8 cellular contexts compared by ENCODE assay signal in genomic region chr2:27663463-27664244, GRCh38. TPM values are rescaled to one million over a fixed set of nuclear protein-coding genes. Genes with fewer than 3 reads are reported as not detected.
A peak's percentile ranks its signal among the peaks of the same experiment; 100 is the strongest.
DNase-seq lines count a peak whose midpoint lies in the region; ATAC-seq and TF ChIP-seq lines count a peak whose summit lies in the region.

SLC4A1AP (plus strand) TSS chr2:27663889; CDS start chr2:27663915, 26 bp downstream.
SUPT7L (minus strand) TSS chr2:27663614; CDS start chr2:27662192, 1,422 bp downstream.

- intact Hi-C loops in left colon (cut with DNase I, micrococcal nuclease) = no loop called here

- ATAC-seq in GM19043 (IDR thresholded peaks at IDR 0.05; ENCODE audit: low read depth, unreplicated experiment) = peak; percentile 63
- ATAC-seq in HG03439 (IDR thresholded peaks at IDR 0.05; ENCODE audit: unreplicated experiment) = peak; percentile 74
- ATAC-seq in left colon = peak; percentile 85

- peak; percentile 69 for DNase-seq in AG09319 (ENCODE audit: extremely low read depth, low read depth)
- DNase-seq in NCI-H524 (lab: John Stamatoyannopoulos, UW) = peak; percentile 92 to 94
- DNase-seq in activated CD4-positive, alpha-beta T cell treated with anti-CD3 and anti-CD28 coated beads for 48 hours = peak; percentile 78
- DNase-seq in cortex of kidney (lab: John Stamatoyannopoulos, UW) = peak; percentile 23
- peak; percentile 41 to 75 for DNase-seq in left colon
- peak; percentile 71 for DNase-seq in stimulated activated CD4-positive, alpha-beta T cell treated with anti-CD3 and anti-CD28 coated beads, Interleukin-1b, Interleukin-23, amount 100 ng/mL, for 48 hours

- TF ChIP-seq CTCF in AG09319 (IDR thresholded peaks at IDR 0.05; ENCODE audit: low read depth, low read length) = peak; percentile 3; the same call in 1 of the 2 replicates

RNA-seq across cellular contexts. Expression of gene SLC4A1AP, which starts in this region (rescaled TPM):
- total RNA-seq in left colon = 10 to 100 TPM; 14.9 to 16.6 TPM

RNA-seq across cellular contexts. Expression of gene SUPT7L, which starts in this region (rescaled TPM):
- total RNA-seq in left colon = 10 to 100 TPM; 22.3 to 23.1 TPM

Comparison
In these comparisons a context has a peak if more than half of its experiments do, and no peak if none do; other contexts are left out.
1. Peak in every context shown above with its lines: DNase-seq and ATAC-seq.
2. DNase-seq: peak in every context shown above with its lines; median percentile 93 in NCI-H524; 78 in activated CD4-positive, alpha-beta T cell treated with anti-CD3 and anti-CD28 coated beads for 48 hours; 71 in stimulated activated CD4-positive, alpha-beta T cell treated with anti-CD3 and anti-CD28 coated beads, Interleukin-1b, Interleukin-23, amount 100 ng/mL, for 48 hours; 69 in AG09319; 58 in left colon; 23 in cortex of kidney.